Comparison of ENCODE assay signal across 19 cellular contexts in genomic region chr5:27578280-27578679, GRCh38.
DNase-seq lines count a peak whose midpoint lies in the region; ATAC-seq, FAIRE-seq and TF ChIP-seq lines count a peak whose summit lies in the region.
"Had no signal": no experiment of that assay in that cellular context is flagged by ENCODE, and none has a peak within 500 bp of the region (broad histone marks: within the 10 kb centered on the region; RNA-seq: fewer than 3 reads in every experiment).

No MANE protein-coding gene starts in this region.

- H3K14ac ChIP-seq in IMR-90 (replicated peaks; ENCODE audit: low read depth, low read length) = no peak overlapping the region

- intact Hi-C loops in IMR-90 (cut with micrococcal nuclease) (no loop called here), pancreas (cut with DNase I) (no loop called here), breast epithelium (cut with DNase I; ENCODE audit: low total_unique reads) (no loop called here)

- no peak overlapping the region for H3K4ac ChIP-seq in IMR-90 (ENCODE audit: low read depth, low read length)

- no peak overlapping the region for H2BK120ac ChIP-seq in IMR-90 (ENCODE audit: low read depth, low read length)

- H3K27ac Mint-ChIP-seq in naive thymus-derived CD8-positive, alpha-beta T cell = no peak overlapping the region
- H3K27ac Mint-ChIP-seq: CD14-positive monocyte; CD4-positive, alpha-beta memory T cell; HFFc6; IgD-negative memory B cell had no signal

- H4K5ac ChIP-seq in IMR-90 (ENCODE audit: low read depth, low read length) = no peak overlapping the region

- H3K4me1 Mint-ChIP-seq in naive thymus-derived CD8-positive, alpha-beta T cell = no peaks in the 10 kb centered on the region
- H3K4me1 Mint-ChIP-seq: CD14-positive monocyte, IgD-negative memory B cell had no signal

- H3K9me1 ChIP-seq in IMR-90 (ENCODE audit: insufficient read depth, low read length) = no peaks in the 10 kb centered on the region

- no peaks in the 10 kb centered on the region for H4K20me1 ChIP-seq in IMR-90 (ENCODE audit: insufficient read depth, low read length)
- H4K20me1 ChIP-seq: BLaER1 had no signal

- H3K27me3 ChIP-seq in IMR-90 (ENCODE audit: control insufficient read depth, insufficient read depth, low read length) (no peaks in the 10 kb centered on the region), pancreas (no peaks in the 10 kb centered on the region), breast epithelium (no peaks in the 10 kb centered on the region)
- H3K27me3 ChIP-seq: BLaER1 had no signal

- FAIRE-seq in colon (lab: Jason Lieb, UNC) (peak; percentile 68), pancreas (lab: Jason Lieb, UNC) (peak; percentile 92)
- FAIRE-seq: GM12878, GM19239, HTR-8/SVneo had no signal

- H3K23ac ChIP-seq in IMR-90 (ENCODE audit: low read depth, low read length) = no peak overlapping the region

- no peak overlapping the region for H3K18ac ChIP-seq in IMR-90 (ENCODE audit: low read depth, low read length)

- no peak overlapping the region for H3K9ac ChIP-seq in IMR-90 (ENCODE audit: low read depth, low read length)
- H3K9ac ChIP-seq: BLaER1, KMS-11 had no signal

- H2BK20ac ChIP-seq in IMR-90 (ENCODE audit: low read depth, low read length) = no peak overlapping the region

- no peak for TF ChIP-seq POLR2A in IMR-90 (IDR thresholded peaks at IDR 0.05; ENCODE audit: low read depth, low read length)
- TF ChIP-seq POLR2A in breast epithelium (IDR thresholded peaks at IDR 0.05) = no peak

- POLR2A ChIA-PET in IMR-90 (lab: Charles Lee; ENCODE audit: unreplicated experiment) (no interaction called here), RWPE1 (lab: Yijun Ruan, JAX; ENCODE audit: low non-redundant PET) (no interaction called here)
- POLR2A ChIA-PET in naive thymus-derived CD8-positive, alpha-beta T cell (lab: Charles Lee) = no interaction called here

- in situ Hi-C loops in IMR-90 (cut with MboI; ENCODE audit: low sequenced_read_pairs) = no loop called here

- BruUV-seq in IMR-90 (replicated peaks; lab: Mats Ljungman, UMichigan) = no TSS peak

- H3K27ac ChIP-seq in IMR-90 (ENCODE audit: insufficient read depth, low read length) (no peak overlapping the region), pancreas (no peak overlapping the region), breast epithelium (no peak overlapping the region), RWPE1 (no peak overlapping the region)
- H3K27ac ChIP-seq: BLaER1, KMS-11 had no signal

- H2AK9ac ChIP-seq in IMR-90 (replicated peaks; ENCODE audit: low read depth, low read length, poor library complexity) = no peak overlapping the region

- no peak for DNase-seq in IMR-90
- DNase-seq in pancreas = no peak
- no peak for DNase-seq in breast epithelium (ENCODE audit: low spot score in 2 of 2)
- DNase-seq in RWPE1 (ENCODE audit: low spot score) = no peak
- DNase-seq in naive thymus-derived CD8-positive, alpha-beta T cell = no peak
- DNase-seq: CD4-positive, alpha-beta memory T cell; DMS79 treated with DMSO at 0.1 percent for 48 hours; GOT3; H7; HFFc6 had no signal

- H2AFZ ChIP-seq in IMR-90 (replicated peaks; ENCODE audit: low read length, poor library complexity) = no peak overlapping the region

- no peak overlapping the region for H4K8ac ChIP-seq in IMR-90 (ENCODE audit: low read depth in 2 of 2, low read length in 2 of 2)

- H3K4me3 ChIP-seq in IMR-90 (ENCODE audit: insufficient read depth, low read depth, low read length) (no peak overlapping the region), pancreas (no peak overlapping the region), breast epithelium (no peak overlapping the region)
- H3K4me3 ChIP-seq: BLaER1, GM12878 had no signal

- no peak overlapping the region for H3K56ac ChIP-seq in IMR-90 (ENCODE audit: extremely low read depth, insufficient read depth, low read length)

- peaks cover 0 to 17% (median 12%) of the 10 kb centered on the region in 9 donors for H3K9me3 Mint-ChIP-seq in naive thymus-derived CD8-positive, alpha-beta T cell
- H3K9me3 Mint-ChIP-seq: HFFc6 had no signal

- H3K36me3 ChIP-seq in IMR-90 (ENCODE audit: control insufficient read depth, insufficient read depth, low read length) (no peaks in the 10 kb centered on the region), pancreas (no peaks in the 10 kb centered on the region), breast epithelium (no peaks in the 10 kb centered on the region)
- H3K36me3 ChIP-seq: BLaER1 had no signal

- H3K4me1 ChIP-seq in IMR-90 (ENCODE audit: control insufficient read depth, insufficient read depth, low read length) = no peaks in the 10 kb centered on the region
- H3K4me1 ChIP-seq in pancreas = no peaks in the 10 kb centered on the region
- no peaks in the 10 kb centered on the region for H3K4me1 ChIP-seq in breast epithelium
- H3K4me1 ChIP-seq: BLaER1 had no signal

- no peak overlapping the region for H2BK5ac ChIP-seq in IMR-90 (ENCODE audit: low read depth, low read length, poor library complexity, severe bottlenecking)

- H3K27me3 Mint-ChIP-seq in naive thymus-derived CD8-positive, alpha-beta T cell = no peaks in the 10 kb centered on the region
- H3K27me3 Mint-ChIP-seq: CD4-positive, alpha-beta memory T cell; IgD-negative memory B cell had no signal

- CTCF ChIA-PET in IMR-90 (lab: Yijun Ruan, JAX) = no interaction called here
- CTCF ChIA-PET in RWPE1 (lab: Yijun Ruan, JAX) = interaction anchor here (0.6 kb wide), 1 partner anchor 1563 kb away, joined by 3 read pairs; no protein-coding TSS in a partner anchor

- no peaks in the 10 kb centered on the region for H3K36me3 Mint-ChIP-seq in naive thymus-derived CD8-positive, alpha-beta T cell
- H3K36me3 Mint-ChIP-seq: CD14-positive monocyte; CD4-positive, alpha-beta memory T cell; IgD-negative memory B cell had no signal

- H3K79me1 ChIP-seq in IMR-90 (ENCODE audit: low read depth in 1 of 2, low read length in 2 of 2) = no peaks in the 10 kb centered on the region

- no peak overlapping the region for H2BK15ac ChIP-seq in IMR-90 (ENCODE audit: low read depth, low read length)

- H3K9me3 ChIP-seq in IMR-90 (ENCODE audit: control insufficient read depth, insufficient read depth, low read length) (peaks cover 2% of the 10 kb centered on the region; the same call in 1 of the 2 replicates), pancreas (no peaks in the 10 kb centered on the region), breast epithelium (no peaks in the 10 kb centered on the region)
- H3K9me3 ChIP-seq: BLaER1 had no signal

- H4K91ac ChIP-seq in IMR-90 (ENCODE audit: insufficient read depth, low read depth, low read length) = no peak overlapping the region

- H3K4me3 Mint-ChIP-seq in naive thymus-derived CD8-positive, alpha-beta T cell = no peak overlapping the region
- H3K4me3 Mint-ChIP-seq: CD14-positive monocyte; CD4-positive, alpha-beta memory T cell; HFFc6; IgD-negative memory B cell had no signal

- no peak overlapping the region for H2AK5ac ChIP-seq in IMR-90 (ENCODE audit: low read depth, low read length)

- TF ChIP-seq CTCF in IMR-90 (conservative IDR thresholded peaks at IDR 0.05; ENCODE audit: low read depth, low read length) (no peak), pancreas (IDR thresholded peaks at IDR 0.05) (no peak), breast epithelium (IDR thresholded peaks at IDR 0.05) (no peak), RWPE1 (conservative IDR thresholded peaks at IDR 0.05; ENCODE audit: low read depth) (no peak)

- no peak overlapping the region for H3K4me2 ChIP-seq in IMR-90 (ENCODE audit: low read depth, low read length)
- H3K4me2 ChIP-seq: BLaER1, KMS-11 had no signal

- ATAC-seq in IMR-90 (ENCODE audit: low read depth) (no peak), pancreas (no peak)
- ATAC-seq in naive thymus-derived CD8-positive, alpha-beta T cell = no peak
- ATAC-seq: GM12878, HCT116 had no signal

- TF ChIP-seq RAD21 in IMR-90 (IDR thresholded peaks at IDR 0.05; ENCODE audit: low read length) = no peak

- dilution Hi-C loops in IMR-90 (cut with HindIII; ENCODE audit: low sequenced_read_pairs, unreplicated experiment) = no loop called here

TF ChIP-seq in IMR-90, 13 proteins besides CTCF, POLR2A, EP300 and RAD21:
- TF ChIP-seq MAFK (IDR thresholded peaks at IDR 0.05; ENCODE audit: low read depth, low read length) (peak; percentile 65), RFX5 (IDR thresholded peaks at IDR 0.05; ENCODE audit: low read depth, low read length) (no peak), MAZ (IDR thresholded peaks at IDR 0.05; ENCODE audit: borderline replicate concordance, low read depth, low read length) (no peak)
